9 cellular contexts compared by ENCODE assay signal in genomic region chr7:12623885-12624498, GRCh38. TPM values are rescaled to one million over a fixed set of nuclear protein-coding genes. Genes with fewer than 3 reads are reported as not detected.
DNase-seq lines count a peak whose midpoint lies in the region; ATAC-seq and TF ChIP-seq lines count a peak whose summit lies in the region.
"Had no signal": no experiment of that assay in that cellular context is flagged by ENCODE, and none has a peak within 500 bp of the region (broad histone marks: within the 10 kb centered on the region; RNA-seq: fewer than 3 reads in every experiment).

No MANE protein-coding gene starts in this region.

- no peak overlapping the region for H3K27ac Mint-ChIP-seq in progenitor cell of endocrine pancreas
- H3K27ac Mint-ChIP-seq: naive B cell had no signal

- H3K27me3 Mint-ChIP-seq in progenitor cell of endocrine pancreas, result no peaks in the 10 kb centered on the region

- H3K4me1 Mint-ChIP-seq in progenitor cell of endocrine pancreas (ENCODE audit: low read depth), result peaks cover 10% of the 10 kb centered on the region
- H3K4me1 Mint-ChIP-seq: naive B cell had no signal

- peak; percentile 74 for TF ChIP-seq CTCF in progenitor cell of endocrine pancreas (IDR thresholded peaks at IDR 0.05; ENCODE audit: unreplicated experiment)

- H3K36me3 Mint-ChIP-seq in progenitor cell of endocrine pancreas (ENCODE audit: insufficient read depth), result no peaks in the 10 kb centered on the region
- H3K36me3 Mint-ChIP-seq: naive B cell had no signal

- DNase-seq in DMS114 treated with DMSO at 0.1 percent for 48 hours (lab: John Stamatoyannopoulos, UW; ENCODE audit: unreplicated experiment) (peak; percentile 34), NCI-H226 (peak; percentile 21), dermis blood vessel endothelial cell (peak; percentile 58), progenitor cell of endocrine pancreas (ENCODE audit: low spot score, unreplicated experiment) (no peak), GDM1 (lab: John Stamatoyannopoulos, UW) (no peak)
- no peak for DNase-seq in stimulated activated CD4-positive, alpha-beta T cell treated with anti-CD3 and anti-CD28 coated beads, Interleukin-4, amount 100 ng/mL, for 1 hour
- DNase-seq: naive B cell had no signal

- ATAC-seq in GM21576 (IDR thresholded peaks at IDR 0.05; ENCODE audit: unreplicated experiment) (peak; percentile 61), HG02623 (IDR thresholded peaks at IDR 0.05; ENCODE audit: unreplicated experiment) (no peak)

- H3K9me3 Mint-ChIP-seq in progenitor cell of endocrine pancreas (ENCODE audit: low read depth), result no peaks in the 10 kb centered on the region
- H3K9me3 Mint-ChIP-seq: naive B cell had no signal

- H3K4me3 Mint-ChIP-seq in progenitor cell of endocrine pancreas (ENCODE audit: low read depth), result no peak overlapping the region
- H3K4me3 Mint-ChIP-seq: naive B cell had no signal

RNA-seq across cellular contexts. Expression of gene SCIN, which starts 53.5 kb away (rescaled TPM):
- 0.17 and 2.6 TPM in 2 replicates for total RNA-seq in dermis blood vessel endothelial cell
- total RNA-seq in progenitor cell of endocrine pancreas, result 0.10 and 0.47 TPM in 2 replicates

Comparison
In these comparisons a context has a peak if more than half of its experiments do, and no peak if none do; other contexts are left out.
1. DNase-seq: peak in DMS114 treated with DMSO at 0.1 percent for 48 hours (single experiment), NCI-H226 (single experiment) and dermis blood vessel endothelial cell (single experiment); none in progenitor cell of endocrine pancreas (single experiment), GDM1 (single experiment) and stimulated activated CD4-positive, alpha-beta T cell treated with anti-CD3 and anti-CD28 coated beads, Interleukin-4, amount 100 ng/mL, for 1 hour (single experiment).